ENCODE assay signal across 12 cellular contexts in genomic region chr2:138391956-138392355, GRCh38.
"Had no signal": no experiment of that assay in that cellular context is flagged by ENCODE, and none has a peak within 500 bp of the region (broad histone marks: within the 10 kb centered on the region; RNA-seq: fewer than 3 reads in every experiment).

No MANE protein-coding gene starts in this region.

- H3K4me3 Mint-ChIP-seq: activated naive CD4-positive, alpha-beta T cell treated with anti-CD3 and anti-CD28 coated beads, Interleukin-2, amount 10 ng/mL, durations not matched to agents 7 days and 5 days; dendritic cell treated with granulocyte-macrophage colony-stimulating factor and Interleukin-4, amounts not matched to agents 40 ng/mL and 50 ng/mL, for 4 days; effector memory CD8-positive, alpha-beta T cell; stimulated activated naive CD8-positive, alpha-beta T cell treated with anti-CD3 and anti-CD28 coated beads, Interleukin-15, Interleukin-2, amounts not matched to agents 100 ng/mL and 50 ng/mL, for 24 hours had no signal

- H3K36me3 Mint-ChIP-seq: activated naive CD4-positive, alpha-beta T cell treated with anti-CD3 and anti-CD28 coated beads, Interleukin-2, amount 10 ng/mL, durations not matched to agents 7 days and 5 days had no signal

- H3K36me3 ChIP-seq: heart right ventricle, left ventricle myocardium inferior, upper lobe of left lung had no signal

- H3K4me3 ChIP-seq: heart right ventricle, left ventricle myocardium inferior, upper lobe of left lung had no signal

- DNase-seq: activated CD4-positive, alpha-beta T cell treated with anti-CD3 and anti-CD28 coated beads, Interleukin-2, amount 50 U/mL, for 1 hour; activated naive CD4-positive, alpha-beta T cell treated with anti-CD3 and anti-CD28 coated beads, Interleukin-2, amount 10 ng/mL, durations not matched to agents 7 days and 5 days; effector memory CD8-positive, alpha-beta T cell; heart right ventricle; left ventricle myocardium inferior; mesendoderm; stimulated activated CD4-positive, alpha-beta T cell treated with anti-CD3 and anti-CD28 coated beads, Interleukin-4, amount 100 ng/mL, for 24 hours; upper lobe of left lung had no signal

- H3K27me3 Mint-ChIP-seq: dendritic cell treated with granulocyte-macrophage colony-stimulating factor and Interleukin-4, amounts not matched to agents 40 ng/mL and 50 ng/mL, for 4 days; effector memory CD8-positive, alpha-beta T cell; stimulated activated naive CD8-positive, alpha-beta T cell treated with anti-CD3 and anti-CD28 coated beads, Interleukin-15, Interleukin-2, amounts not matched to agents 100 ng/mL and 50 ng/mL, for 24 hours had no signal

- H3K4me1 ChIP-seq: heart right ventricle, upper lobe of left lung had no signal

- H3K4me1 Mint-ChIP-seq: activated naive CD4-positive, alpha-beta T cell treated with anti-CD3 and anti-CD28 coated beads, Interleukin-2, amount 10 ng/mL, durations not matched to agents 7 days and 5 days had no signal

- H3K27me3 ChIP-seq: foreskin keratinocyte, heart right ventricle, upper lobe of left lung had no signal

- ATAC-seq: effector memory CD8-positive, alpha-beta T cell; foreskin keratinocyte; heart right ventricle had no signal

- H3K9me3 Mint-ChIP-seq: activated naive CD4-positive, alpha-beta T cell treated with anti-CD3 and anti-CD28 coated beads, Interleukin-2, amount 10 ng/mL, durations not matched to agents 7 days and 5 days; activated T-helper 2 cell treated with anti-CD3 and anti-CD28 coated beads, Interferon-gamma antibody, Interleukin-2, Interleukin-4, amounts not matched to agents 10 μg/mL and 5 μg/mL and 100 μg/mL, durations not matched to agents 14 hours and 24 hours and 36 hours; stimulated activated naive CD8-positive, alpha-beta T cell treated with anti-CD3 and anti-CD28 coated beads, Interleukin-15, Interleukin-2, amounts not matched to agents 100 ng/mL and 50 ng/mL, for 24 hours had no signal

- H3K27ac ChIP-seq: foreskin keratinocyte, heart right ventricle, left ventricle myocardium inferior, upper lobe of left lung had no signal

- H3K27ac Mint-ChIP-seq: activated naive CD4-positive, alpha-beta T cell treated with anti-CD3 and anti-CD28 coated beads, Interleukin-2, amount 10 ng/mL, durations not matched to agents 7 days and 5 days; activated T-helper 2 cell treated with anti-CD3 and anti-CD28 coated beads, Interferon-gamma antibody, Interleukin-2, Interleukin-4, amounts not matched to agents 10 μg/mL and 5 μg/mL and 100 μg/mL, durations not matched to agents 14 hours and 24 hours and 36 hours; dendritic cell treated with granulocyte-macrophage colony-stimulating factor and Interleukin-4, amounts not matched to agents 40 ng/mL and 50 ng/mL, for 4 days; effector memory CD8-positive, alpha-beta T cell; stimulated activated naive CD8-positive, alpha-beta T cell treated with anti-CD3 and anti-CD28 coated beads, Interleukin-15, Interleukin-2, amounts not matched to agents 100 ng/mL and 50 ng/mL, for 24 hours had no signal

- H3K9me3 ChIP-seq: heart right ventricle, left ventricle myocardium inferior, upper lobe of left lung had no signal
